1 cellular context compared by ENCODE assay signal in the genomic region with DNA sequence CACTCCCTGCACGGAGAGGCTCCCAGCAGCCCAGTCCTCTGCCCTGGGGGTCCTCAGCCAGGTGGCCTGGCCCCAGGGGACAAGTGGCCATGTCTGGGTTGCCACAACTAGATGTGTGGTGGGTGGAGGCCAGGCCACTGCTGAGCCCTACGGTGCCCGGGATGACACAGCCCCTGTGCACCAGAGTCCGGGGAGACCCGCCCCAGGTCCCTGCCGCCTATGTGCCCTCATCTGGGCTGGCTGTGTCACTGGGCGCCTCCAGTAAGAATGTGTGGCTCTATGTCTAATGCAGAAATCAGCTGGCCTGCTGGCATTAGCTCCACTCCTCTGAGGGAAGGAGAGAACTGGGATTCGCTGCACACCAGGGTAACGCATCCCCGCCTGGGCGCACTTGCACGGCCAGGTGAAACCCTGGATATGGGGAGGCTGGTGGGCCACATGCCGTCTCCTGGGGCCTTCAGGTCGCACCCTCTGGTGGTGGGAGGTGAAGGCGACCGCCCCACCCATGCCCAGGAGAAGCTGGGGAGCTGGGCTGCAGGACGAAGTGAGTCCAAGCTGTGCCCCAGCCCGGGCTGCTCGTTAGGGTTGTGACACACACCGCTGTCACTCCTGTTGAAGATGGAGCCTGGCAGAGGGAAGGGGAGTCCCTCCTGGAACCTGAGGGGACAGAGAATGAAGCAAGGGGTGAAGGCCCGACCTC.
TF ChIP-seq lines count a peak whose summit lies in the region.

No MANE protein-coding gene starts in this region.

TF ChIP-seq in H1, 55 proteins besides CTCF, POLR2A, EP300 and RAD21 (continued from another document):
- TF ChIP-seq USF2 (IDR thresholded peaks at IDR 0.05; ENCODE audit: low read length) (no peak), SP4 (IDR thresholded peaks at IDR 0.05; ENCODE audit: low read length) (no peak), POU5F1 (IDR thresholded peaks at IDR 0.05; ENCODE audit: low read depth, low read length) (no peak), JUN (IDR thresholded peaks at IDR 0.05; ENCODE audit: low read depth, low read length) (no peak), SRF (IDR thresholded peaks at IDR 0.05; ENCODE audit: low read depth, low read length) (no peak), SIN3A (conservative IDR thresholded peaks at IDR 0.05 in 1 of 2, IDR thresholded peaks at IDR 0.05 in 1 of 2; ENCODE audit: low read depth in 1 of 2, low read length in 2 of 2) (no peak), MAFK (IDR thresholded peaks at IDR 0.05; ENCODE audit: low read depth, low read length) (no peak), KDM4A (IDR thresholded peaks at IDR 0.05; ENCODE audit: low read depth, low read length, severe bottlenecking) (no peak), NANOG (IDR thresholded peaks at IDR 0.05; ENCODE audit: insufficient read depth, low read depth, low read length, poor library complexity, severe bottlenecking) (no peak), CTBP2 (IDR thresholded peaks at IDR 0.05; ENCODE audit: borderline replicate concordance, insufficient read depth, insufficient read length, low read length) (no peak), CEBPB (IDR thresholded peaks at IDR 0.05; ENCODE audit: low read depth, low read length) (no peak), CHD2 (IDR thresholded peaks at IDR 0.05; ENCODE audit: low read length) (no peak)
